8 cellular contexts compared by ENCODE assay signal in genomic region chr1:153670859-153671622, GRCh38. TPM values are rescaled to one million over a fixed set of nuclear protein-coding genes. Genes with fewer than 3 reads are reported as not detected.
DNase-seq lines count a peak whose midpoint lies in the region; ATAC-seq and TF ChIP-seq lines count a peak whose summit lies in the region.

Gene ILF2, minus strand, starts transcription at chr1:153670993. Its CDS starts 71 bp downstream, at chr1:153670922.

- TF ChIP-seq CTCF in dorsolateral prefrontal cortex (IDR thresholded peaks at IDR 0.05 in 54 of 56, conservative IDR thresholded peaks at IDR 0.05 in 2 of 56; ENCODE audit: low read depth in 1 of 56, partially characterized antibody in 56 of 56) (peak in 37 of 56 donors; percentile 3 to 71 (median 35)), liver (IDR thresholded peaks at IDR 0.05; ENCODE audit: low read depth, low read length, missing input control) (no peak)

- under 1% methylated on average over 35 of the region's 35 CpGs for WGBS in liver

- peaks cover 7 to 19% (median 16%) of the 10 kb centered on the region in 4 donors for H3K4me1 ChIP-seq in liver (ENCODE audit: control insufficient read depth in 4 of 4, insufficient read depth in 4 of 4, low read length in 3 of 4)

- H3K27ac ChIP-seq in dorsolateral prefrontal cortex (peak within 1 kb of the TSS; percentile 61 to 96 (median 87)), liver (ENCODE audit: low read depth in 1 of 2, low read length in 2 of 2) (peak within 1 kb of the TSS; percentile 89 to 94)

- TF ChIP-seq RAD21 in liver (IDR thresholded peaks at IDR 0.05) = peak; percentile 25 to 37

- peak; percentile 97 for ATAC-seq in GM19372 (IDR thresholded peaks at IDR 0.05; ENCODE audit: low read depth, unreplicated experiment)
- peak; percentile 90 for ATAC-seq in HG03558 (IDR thresholded peaks at IDR 0.05; ENCODE audit: extremely low read depth, unreplicated experiment)

- H3K4me3 ChIP-seq in dorsolateral prefrontal cortex (peak within 1 kb of the TSS; percentile 61 to 96 (median 86)), liver (ENCODE audit: low read depth in 1 of 3, low read length in 3 of 3) (peak within 1 kb of the TSS; percentile 70 to 99 (median 94))

- intact Hi-C loops in dorsolateral prefrontal cortex (cut with DNase I) = loop anchor here (2.0 to 10.0 kb wide), 7 partner anchors 39 to 166 kb away; partner anchors contain the start of genes CHTOP (in 1 of the 2), INTS3 (in 1 of the 2) and SLC27A3 (in 1 of the 2)

- no peaks in the 10 kb centered on the region for H3K9me3 ChIP-seq in liver (ENCODE audit: control insufficient read depth in 4 of 4, low read length in 3 of 4)

- DNase-seq in CD1c-positive myeloid dendritic cell (ENCODE audit: extremely low spot score) = peak; percentile 100
- DNase-seq in NCI-H748 (lab: John Stamatoyannopoulos, UW; ENCODE audit: unreplicated experiment) = peak; percentile 100
- DNase-seq in activated CD4-positive, alpha-beta T cell treated with anti-CD3 and anti-CD28 coated beads, Interleukin-2, amount 50 U/mL, for 24 hours (ENCODE audit: low read depth in 1 of 2, low spot score in 1 of 2) = peak; percentile 88 to 97
- peak; percentile 89 to 97 (median 96) for DNase-seq in dorsolateral prefrontal cortex
- DNase-seq in stimulated activated CD4-positive, alpha-beta T cell treated with anti-CD3 and anti-CD28 coated beads, Interleukin-4, amount 100 ng/mL, for 24 hours = peak; percentile 98

- H3K36me3 ChIP-seq in liver (ENCODE audit: control insufficient read depth in 4 of 4, insufficient read depth in 3 of 4, low read depth in 1 of 4, low read length in 3 of 4) = peaks cover 10 to 21% (median 19%) of the 10 kb centered on the region in 4 donors

- no peaks in the 10 kb centered on the region for H3K27me3 ChIP-seq in dorsolateral prefrontal cortex
- H3K27me3 ChIP-seq in liver (ENCODE audit: control insufficient read depth in 4 of 4, insufficient read depth in 4 of 4, low read length in 3 of 4) = no peaks in the 10 kb centered on the region

- H3K9ac ChIP-seq in liver (ENCODE audit: low read depth in 1 of 2, low read length in 2 of 2) = peak within 1 kb of the TSS; percentile 89 to 96

TF ChIP-seq in liver, 16 proteins besides CTCF, POLR2A, EP300 and RAD21:
- TF ChIP-seq HNF4A (conservative IDR thresholded peaks at IDR 0.05) = peak in 1 of 2 donors; percentile 22
- no peak for TF ChIP-seq HNF4G (IDR thresholded peaks at IDR 0.05)
- TF ChIP-seq YY1 (IDR thresholded peaks at IDR 0.05) = peak; percentile 96
- TF ChIP-seq JUND (IDR thresholded peaks at IDR 0.05) = peak; percentile 19 to 60
- peak; percentile 20 to 40 for TF ChIP-seq GABPA (IDR thresholded peaks at IDR 0.05 in 1 of 2, conservative IDR thresholded peaks at IDR 0.05 in 1 of 2)
- TF ChIP-seq FOXA1 (IDR thresholded peaks at IDR 0.05) = peak; percentile 43
- TF ChIP-seq REST (IDR thresholded peaks at IDR 0.05) = peak; percentile 44
- no peak for TF ChIP-seq FOXA2 (IDR thresholded peaks at IDR 0.05)
- TF ChIP-seq, protein P1, sequence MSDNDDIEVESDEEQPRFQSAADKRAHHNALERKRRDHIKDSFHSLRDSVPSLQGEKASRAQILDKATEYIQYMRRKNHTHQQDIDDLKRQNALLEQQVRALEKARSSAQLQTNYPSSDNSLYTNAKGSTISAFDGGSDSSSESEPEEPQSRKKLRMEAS (IDR thresholded peaks at IDR 0.05) = peak; percentile 93
- TF ChIP-seq NR2F2 (IDR thresholded peaks at IDR 0.05) = peak; percentile 82
- TF ChIP-seq EGR1 (IDR thresholded peaks at IDR 0.05; ENCODE audit: low read depth in 2 of 2) = no peak
- peak; percentile 98 for TF ChIP-seq SP1 (IDR thresholded peaks at IDR 0.05)
- peak; percentile 53 to 67 for TF ChIP-seq RXRA (IDR thresholded peaks at IDR 0.05)
- TF ChIP-seq, protein P2, sequence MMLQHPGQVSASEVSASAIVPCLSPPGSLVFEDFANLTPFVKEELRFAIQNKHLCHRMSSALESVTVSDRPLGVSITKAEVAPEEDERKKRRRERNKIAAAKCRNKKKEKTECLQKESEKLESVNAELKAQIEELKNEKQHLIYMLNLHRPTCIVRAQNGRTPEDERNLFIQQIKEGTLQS (IDR thresholded peaks at IDR 0.05) = peak; percentile 100
- TF ChIP-seq TAF1 (conservative IDR thresholded peaks at IDR 0.05) = peak; percentile 55
- TF ChIP-seq ZBTB33 (IDR thresholded peaks at IDR 0.05) = no peak

RNA-seq across cellular contexts. Expression of gene ILF2, which starts in this region (rescaled TPM):
- 10 to 100 TPM; 45.0 to 84.5 (median 66.7) TPM for total RNA-seq in dorsolateral prefrontal cortex
- total RNA-seq in liver = 10 to 100 TPM; 50.7 to 84.2 TPM
- 10 to 100 TPM; 28.7 to 52.3 TPM for polyA plus RNA-seq in liver

Comparison
In these comparisons a context has a peak if more than half of its experiments do, and no peak if none do; other contexts are left out.
1. Peak in every context shown above with its lines: DNase-seq, ATAC-seq, H3K4me3 ChIP-seq and H3K27ac ChIP-seq.